2 cellular contexts compared by ENCODE assay signal in genomic region chr15:77542491-77543001, GRCh38.
TF ChIP-seq lines count a peak whose summit lies in the region.

No MANE protein-coding gene starts in this region.

TF ChIP-seq in GM23338, 12 proteins besides CTCF, POLR2A, EP300 and RAD21 (continued from another document):
- TF ChIP-seq, protein P1, sequence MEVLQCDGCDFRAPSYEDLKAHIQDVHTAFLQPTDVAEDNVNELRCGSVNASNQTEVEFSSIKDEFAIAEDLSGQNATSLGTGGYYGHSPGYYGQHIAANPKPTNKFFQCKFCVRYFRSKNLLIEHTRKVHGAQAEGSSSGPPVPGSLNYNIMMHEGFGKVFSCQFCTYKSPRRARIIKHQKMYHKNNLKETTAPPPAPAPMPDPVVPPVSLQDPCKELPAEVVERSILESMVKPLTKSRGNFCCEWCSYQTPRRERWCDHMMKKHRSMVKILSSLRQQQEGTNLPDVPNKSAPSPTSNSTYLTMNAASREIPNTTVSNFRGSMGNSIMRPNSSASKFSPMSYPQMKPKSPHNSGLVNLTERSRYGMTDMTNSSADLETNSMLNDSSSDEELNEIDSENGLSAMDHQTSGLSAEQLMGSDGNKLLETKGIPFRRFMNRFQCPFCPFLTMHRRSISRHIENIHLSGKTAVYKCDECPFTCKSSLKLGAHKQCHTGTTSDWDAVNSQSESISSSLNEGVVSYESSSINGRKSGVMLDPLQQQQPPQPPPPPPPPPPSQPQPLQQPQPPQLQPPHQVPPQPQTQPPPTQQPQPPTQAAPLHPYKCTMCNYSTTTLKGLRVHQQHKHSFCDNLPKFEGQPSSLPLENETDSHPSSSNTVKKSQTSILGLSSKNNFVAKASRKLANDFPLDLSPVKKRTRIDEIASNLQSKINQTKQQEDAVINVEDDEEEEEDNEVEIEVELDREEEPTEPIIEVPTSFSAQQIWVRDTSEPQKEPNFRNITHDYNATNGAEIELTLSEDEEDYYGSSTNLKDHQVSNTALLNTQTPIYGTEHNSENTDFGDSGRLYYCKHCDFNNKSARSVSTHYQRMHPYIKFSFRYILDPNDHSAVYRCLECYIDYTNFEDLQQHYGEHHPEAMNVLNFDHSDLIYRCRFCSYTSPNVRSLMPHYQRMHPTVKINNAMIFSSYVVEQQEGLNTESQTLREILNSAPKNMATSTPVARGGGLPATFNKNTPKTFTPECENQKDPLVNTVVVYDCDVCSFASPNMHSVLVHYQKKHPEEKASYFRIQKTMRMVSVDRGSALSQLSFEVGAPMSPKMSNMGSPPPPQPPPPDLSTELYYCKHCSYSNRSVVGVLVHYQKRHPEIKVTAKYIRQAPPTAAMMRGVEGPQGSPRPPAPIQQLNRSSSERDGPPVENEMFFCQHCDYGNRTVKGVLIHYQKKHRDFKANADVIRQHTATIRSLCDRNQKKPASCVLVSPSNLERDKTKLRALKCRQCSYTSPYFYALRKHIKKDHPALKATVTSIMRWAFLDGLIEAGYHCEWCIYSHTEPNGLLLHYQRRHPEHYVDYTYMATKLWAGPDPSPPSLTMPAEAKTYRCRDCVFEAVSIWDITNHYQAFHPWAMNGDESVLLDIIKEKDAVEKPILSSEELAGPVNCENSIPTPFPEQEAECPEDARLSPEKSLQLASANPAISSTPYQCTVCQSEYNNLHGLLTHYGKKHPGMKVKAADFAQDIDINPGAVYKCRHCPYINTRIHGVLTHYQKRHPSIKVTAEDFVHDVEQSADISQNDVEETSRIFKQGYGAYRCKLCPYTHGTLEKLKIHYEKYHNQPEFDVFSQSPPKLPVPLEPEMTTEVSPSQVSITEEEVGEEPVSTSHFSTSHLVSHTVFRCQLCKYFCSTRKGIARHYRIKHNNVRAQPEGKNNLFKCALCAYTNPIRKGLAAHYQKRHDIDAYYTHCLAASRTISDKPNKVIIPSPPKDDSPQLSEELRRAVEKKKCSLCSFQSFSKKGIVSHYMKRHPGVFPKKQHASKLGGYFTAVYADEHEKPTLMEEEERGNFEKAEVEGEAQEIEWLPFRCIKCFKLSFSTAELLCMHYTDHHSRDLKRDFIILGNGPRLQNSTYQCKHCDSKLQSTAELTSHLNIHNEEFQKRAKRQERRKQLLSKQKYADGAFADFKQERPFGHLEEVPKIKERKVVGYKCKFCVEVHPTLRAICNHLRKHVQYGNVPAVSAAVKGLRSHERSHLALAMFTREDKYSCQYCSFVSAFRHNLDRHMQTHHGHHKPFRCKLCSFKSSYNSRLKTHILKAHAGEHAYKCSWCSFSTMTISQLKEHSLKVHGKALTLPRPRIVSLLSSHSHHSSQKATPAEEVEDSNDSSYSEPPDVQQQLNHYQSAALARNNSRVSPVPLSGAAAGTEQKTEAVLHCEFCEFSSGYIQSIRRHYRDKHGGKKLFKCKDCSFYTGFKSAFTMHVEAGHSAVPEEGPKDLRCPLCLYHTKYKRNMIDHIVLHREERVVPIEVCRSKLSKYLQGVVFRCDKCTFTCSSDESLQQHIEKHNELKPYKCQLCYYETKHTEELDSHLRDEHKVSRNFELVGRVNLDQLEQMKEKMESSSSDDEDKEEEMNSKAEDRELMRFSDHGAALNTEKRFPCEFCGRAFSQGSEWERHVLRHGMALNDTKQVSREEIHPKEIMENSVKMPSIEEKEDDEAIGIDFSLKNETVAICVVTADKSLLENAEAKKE (CRISPR knock-in tag; IDR thresholded peaks at IDR 0.05): no peak
- TF ChIP-seq ZNF331 (CRISPR knock-in tag; IDR thresholded peaks at IDR 0.05; ENCODE audit: low read depth) (no peak), EZH2 (IDR thresholded peaks at IDR 0.05; ENCODE audit: low read depth, unreplicated experiment) (no peak), CREB1 (CRISPR knock-in tag; IDR thresholded peaks at IDR 0.05; ENCODE audit: low read depth) (no peak), JUNB (IDR thresholded peaks at IDR 0.05; ENCODE audit: unreplicated experiment) (no peak)
- TF ChIP-seq, protein P2, sequence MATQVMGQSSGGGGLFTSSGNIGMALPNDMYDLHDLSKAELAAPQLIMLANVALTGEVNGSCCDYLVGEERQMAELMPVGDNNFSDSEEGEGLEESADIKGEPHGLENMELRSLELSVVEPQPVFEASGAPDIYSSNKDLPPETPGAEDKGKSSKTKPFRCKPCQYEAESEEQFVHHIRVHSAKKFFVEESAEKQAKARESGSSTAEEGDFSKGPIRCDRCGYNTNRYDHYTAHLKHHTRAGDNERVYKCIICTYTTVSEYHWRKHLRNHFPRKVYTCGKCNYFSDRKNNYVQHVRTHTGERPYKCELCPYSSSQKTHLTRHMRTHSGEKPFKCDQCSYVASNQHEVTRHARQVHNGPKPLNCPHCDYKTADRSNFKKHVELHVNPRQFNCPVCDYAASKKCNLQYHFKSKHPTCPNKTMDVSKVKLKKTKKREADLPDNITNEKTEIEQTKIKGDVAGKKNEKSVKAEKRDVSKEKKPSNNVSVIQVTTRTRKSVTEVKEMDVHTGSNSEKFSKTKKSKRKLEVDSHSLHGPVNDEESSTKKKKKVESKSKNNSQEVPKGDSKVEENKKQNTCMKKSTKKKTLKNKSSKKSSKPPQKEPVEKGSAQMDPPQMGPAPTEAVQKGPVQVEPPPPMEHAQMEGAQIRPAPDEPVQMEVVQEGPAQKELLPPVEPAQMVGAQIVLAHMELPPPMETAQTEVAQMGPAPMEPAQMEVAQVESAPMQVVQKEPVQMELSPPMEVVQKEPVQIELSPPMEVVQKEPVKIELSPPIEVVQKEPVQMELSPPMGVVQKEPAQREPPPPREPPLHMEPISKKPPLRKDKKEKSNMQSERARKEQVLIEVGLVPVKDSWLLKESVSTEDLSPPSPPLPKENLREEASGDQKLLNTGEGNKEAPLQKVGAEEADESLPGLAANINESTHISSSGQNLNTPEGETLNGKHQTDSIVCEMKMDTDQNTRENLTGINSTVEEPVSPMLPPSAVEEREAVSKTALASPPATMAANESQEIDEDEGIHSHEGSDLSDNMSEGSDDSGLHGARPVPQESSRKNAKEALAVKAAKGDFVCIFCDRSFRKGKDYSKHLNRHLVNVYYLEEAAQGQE (IDR thresholded peaks at IDR 0.05; ENCODE audit: unreplicated experiment): no peak
TF ChIP-seq in GM23338: peak in this region for 0.

TF ChIP-seq in H1, 55 proteins besides CTCF, POLR2A, EP300 and RAD21 (continued from another document):
- TF ChIP-seq CBX8 (IDR thresholded peaks at IDR 0.05; ENCODE audit: borderline replicate concordance, low read depth, low read length): no peak
- no peak for TF ChIP-seq SP2 (IDR thresholded peaks at IDR 0.05; ENCODE audit: low read length)
- no peak for TF ChIP-seq HDAC2 (IDR thresholded peaks at IDR 0.05; ENCODE audit: borderline replicate concordance in 1 of 2, low read depth in 2 of 2, low read length in 2 of 2)
- no peak for TF ChIP-seq TCF12 (IDR thresholded peaks at IDR 0.05; ENCODE audit: low read depth, low read length)
- TF ChIP-seq RXRA (IDR thresholded peaks at IDR 0.05; ENCODE audit: insufficient read depth, low read depth, low read length): no peak
- TF ChIP-seq SIRT6 (IDR thresholded peaks at IDR 0.05; ENCODE audit: low read length): no peak
- TF ChIP-seq RBBP5 (IDR thresholded peaks at IDR 0.05; ENCODE audit: borderline replicate concordance, low read depth, low read length): no peak
- no peak for TF ChIP-seq EZH2 (IDR thresholded peaks at IDR 0.05; ENCODE audit: low read depth, low read length, severe bottlenecking)
- no peak for TF ChIP-seq CHD7 (IDR thresholded peaks at IDR 0.05; ENCODE audit: insufficient replicate concordance, low read length)
- TF ChIP-seq SP1 (IDR thresholded peaks at IDR 0.05; ENCODE audit: low read depth, low read length): no peak
